25 cellular contexts compared by ENCODE assay signal in the genomic region with DNA sequence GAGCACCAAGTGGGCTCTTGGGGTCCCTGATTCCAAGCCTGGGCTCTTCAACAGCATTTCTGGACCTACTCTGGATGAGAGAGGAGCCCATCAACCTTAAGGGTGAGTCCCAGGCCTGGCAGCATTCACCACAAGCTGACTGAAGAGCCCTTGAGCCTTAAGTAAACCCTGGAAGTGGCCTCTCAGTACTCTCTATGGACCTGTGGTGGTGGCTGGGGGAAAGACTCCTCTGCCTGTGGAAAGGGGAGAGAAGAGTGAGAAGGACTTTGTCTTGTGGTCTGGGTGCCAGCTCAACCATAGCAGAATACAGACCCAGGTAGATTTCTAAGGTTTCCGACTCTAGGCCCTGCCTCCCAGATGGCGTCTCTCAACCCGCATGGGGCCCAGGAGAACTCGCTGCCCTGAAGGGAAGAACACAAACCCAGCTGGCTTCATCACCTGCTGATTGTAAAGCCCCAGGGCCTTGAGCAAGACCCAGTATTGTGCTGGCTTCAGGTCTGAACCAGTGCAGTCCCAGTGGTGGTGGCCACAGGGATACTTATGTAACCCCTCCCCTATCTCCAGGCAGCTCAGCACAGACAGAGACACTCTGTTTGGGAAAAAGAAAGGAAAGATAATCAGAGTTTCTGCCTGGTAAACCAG.
DNase-seq lines count a peak whose midpoint lies in the region; ATAC-seq and TF ChIP-seq lines count a peak whose summit lies in the region.
"Had no signal": no experiment of that assay in that cellular context is flagged by ENCODE, and none has a peak within 500 bp of the region (broad histone marks: within the 10 kb centered on the region; RNA-seq: fewer than 3 reads in every experiment).

No MANE protein-coding gene starts in this region.

- CTCF ChIA-PET in CD4-positive, alpha-beta memory T cell (lab: Charles Lee; ENCODE audit: partially characterized antibody): no interaction called here

- no peak overlapping the region for H3K27ac Mint-ChIP-seq in CD4-positive, alpha-beta memory T cell
- H3K27ac Mint-ChIP-seq: activated CD8-positive, alpha-beta memory T cell treated with anti-CD3 and anti-CD28 coated beads, Interleukin-2, amount 10 ng/mL, durations not matched to agents 7 days and 5 days; activated naive CD4-positive, alpha-beta T cell treated with anti-CD3 and anti-CD28 coated beads, Interleukin-2, amount 10 ng/mL, durations not matched to agents 7 days and 5 days; activated T-cell treated with anti-CD3 and anti-CD28 coated beads, Interleukin-2, amount 50 U/mL, for 72 hours; stimulated activated naive CD8-positive, alpha-beta T cell treated with anti-CD3 and anti-CD28 coated beads, Interleukin-15, Interleukin-2, amounts not matched to agents 100 ng/mL and 50 ng/mL, for 24 hours; WTC11 had no signal

- H3K4me3 ChIP-seq in DND-41 (ENCODE audit: low read depth in 1 of 2, low read length in 2 of 2) (no peak overlapping the region), OCI-LY1 (ENCODE audit: low read depth, low read length, poor library complexity, severe bottlenecking) (no peak overlapping the region), thyroid gland (replicated peaks in 1 of 3) (no peak overlapping the region), HAP-1 (no peak overlapping the region)
- no peak overlapping the region for H3K4me3 ChIP-seq in CD4-positive, alpha-beta memory T cell (ENCODE audit: low read length in 2 of 2)
- H3K4me3 ChIP-seq: BLaER1 treated with 17β-estradiol and CSF1 and Interleukin-3, amounts not matched to agents 10 nM and 100 nM; dorsolateral prefrontal cortex; gastrocnemius medialis; SJSA1 had no signal

- H2AFZ ChIP-seq in DND-41 (ENCODE audit: low read depth, low read length) (no peak overlapping the region), OCI-LY1 (ENCODE audit: low read length) (no peak overlapping the region)

- H3K4me1 Mint-ChIP-seq in CD4-positive, alpha-beta memory T cell: no peaks in the 10 kb centered on the region
- H3K4me1 Mint-ChIP-seq: activated CD8-positive, alpha-beta memory T cell treated with anti-CD3 and anti-CD28 coated beads, Interleukin-2, amount 10 ng/mL, durations not matched to agents 7 days and 5 days; activated naive CD4-positive, alpha-beta T cell treated with anti-CD3 and anti-CD28 coated beads, Interleukin-2, amount 10 ng/mL, durations not matched to agents 7 days and 5 days had no signal

- H3K27me3 ChIP-seq in DND-41 (ENCODE audit: insufficient read depth, low read length, poor library complexity) (no peaks in the 10 kb centered on the region), OCI-LY1 (ENCODE audit: insufficient read depth, low read length) (no peaks in the 10 kb centered on the region), thyroid gland (no peaks in the 10 kb centered on the region), HAP-1 (ENCODE audit: low read depth) (no peaks in the 10 kb centered on the region)
- no peaks in the 10 kb centered on the region for H3K27me3 ChIP-seq in CD4-positive, alpha-beta memory T cell (ENCODE audit: insufficient read depth, low read length)
- H3K27me3 ChIP-seq: BLaER1 treated with 17β-estradiol and CSF1 and Interleukin-3, amounts not matched to agents 10 nM and 100 nM; brain microvascular endothelial cell; dorsolateral prefrontal cortex; gastrocnemius medialis; neutrophil; SJSA1 had no signal

- DNase-seq in DND-41: no peak
- peak; percentile 87 for DNase-seq in NCI-H2029 (lab: John Stamatoyannopoulos, UW)
- DNase-seq in thyroid gland: peak; percentile 60 to 66
- DNase-seq in CD4-positive, alpha-beta memory T cell: no peak
- no peak for DNase-seq in NOMO-1 (lab: John Stamatoyannopoulos, UW; ENCODE audit: unreplicated experiment in 2 of 2)
- DNase-seq in HAP-1 (ENCODE audit: low spot score in 2 of 2): no peak
- DNase-seq: activated CD4-positive, alpha-beta T cell treated with anti-CD3 and anti-CD28 coated beads, Interleukin-2, amount 50 U/mL, for 1 hour; activated CD8-positive, alpha-beta memory T cell treated with anti-CD3 and anti-CD28 coated beads, Interleukin-2, amount 10 ng/mL, durations not matched to agents 7 days and 5 days; activated naive CD4-positive, alpha-beta T cell treated with anti-CD3 and anti-CD28 coated beads, Interleukin-2, amount 10 ng/mL, durations not matched to agents 7 days and 5 days; activated T-cell treated with anti-CD3 and anti-CD28 coated beads, Interleukin-2, amount 50 U/mL, for 72 hours; brain microvascular endothelial cell; Caco-2; dorsolateral prefrontal cortex; gastrocnemius medialis; GOT3; KBM-7; mesenchymal stem cell; MM.1S; NCI-H1436 treated with DMSO at 0.1 percent for 48 hours had no signal

- H3K9me2 ChIP-seq in OCI-LY1 (ENCODE audit: low read depth, low read length): no peaks in the 10 kb centered on the region

- H3K4me1 ChIP-seq in DND-41 (ENCODE audit: insufficient read depth, low read length) (peaks cover 3% of the 10 kb centered on the region; the same call in 1 of the 2 replicates), OCI-LY1 (ENCODE audit: insufficient read depth, low read length, severe bottlenecking) (peaks cover 28% of the 10 kb centered on the region), thyroid gland (peaks cover 6 to 9% of the 10 kb centered on the region in 2 donors), HAP-1 (0 out of 2 replicates have a peak, but pooled peaks cover 3% of the 10 kb centered on the region)
- no peaks in the 10 kb centered on the region for H3K4me1 ChIP-seq in CD4-positive, alpha-beta memory T cell (ENCODE audit: insufficient read depth, low read length)
- H3K4me1 ChIP-seq: BLaER1 treated with 17β-estradiol and CSF1 and Interleukin-3, amounts not matched to agents 10 nM and 100 nM; Caco-2; gastrocnemius medialis; SJSA1 had no signal

- H3K36me3 Mint-ChIP-seq in CD4-positive, alpha-beta memory T cell: peaks cover 21 to 48% of the 10 kb centered on the region in 2 donors
- H3K36me3 Mint-ChIP-seq: activated naive CD4-positive, alpha-beta T cell treated with anti-CD3 and anti-CD28 coated beads, Interleukin-2, amount 10 ng/mL, durations not matched to agents 7 days and 5 days; WTC11 had no signal

- H3F3A ChIP-seq in OCI-LY1 (ENCODE audit: insufficient read depth, low read length): no peaks in the 10 kb centered on the region

- intact Hi-C loops in thyroid gland (cut with DNase I): no loop called here
- intact Hi-C loops in CD4-positive, alpha-beta memory T cell (cut with micrococcal nuclease): no loop called here

- ATAC-seq in DND-41 (ENCODE audit: insufficient read depth, low read depth): peak; percentile 24; the same call in 1 of the 3 replicates
- ATAC-seq: activated CD8-positive, alpha-beta memory T cell treated with anti-CD3 and anti-CD28 coated beads, Interleukin-2, amount 10 ng/mL, durations not matched to agents 7 days and 5 days; activated T-cell treated with anti-CD3 and anti-CD28 coated beads, Interleukin-2, amount 50 U/mL, for 72 hours; gastrocnemius medialis; WTC11 had no signal

- H4K20me1 ChIP-seq in DND-41 (ENCODE audit: insufficient read depth, low read length) (no peaks in the 10 kb centered on the region), OCI-LY1 (ENCODE audit: insufficient read depth, low read length) (no peaks in the 10 kb centered on the region)
- H4K20me1 ChIP-seq: BLaER1 treated with 17β-estradiol and CSF1 and Interleukin-3, amounts not matched to agents 10 nM and 100 nM had no signal

- WGBS in thyroid gland, 2 donors: 55 to 58% methylated on average over 4 of the region's 4 CpGs

- no peak overlapping the region for H3K4me3 Mint-ChIP-seq in CD4-positive, alpha-beta memory T cell
- H3K4me3 Mint-ChIP-seq: activated CD8-positive, alpha-beta memory T cell treated with anti-CD3 and anti-CD28 coated beads, Interleukin-2, amount 10 ng/mL, durations not matched to agents 7 days and 5 days; activated naive CD4-positive, alpha-beta T cell treated with anti-CD3 and anti-CD28 coated beads, Interleukin-2, amount 10 ng/mL, durations not matched to agents 7 days and 5 days; activated T-cell treated with anti-CD3 and anti-CD28 coated beads, Interleukin-2, amount 50 U/mL, for 72 hours; stimulated activated naive CD8-positive, alpha-beta T cell treated with anti-CD3 and anti-CD28 coated beads, Interleukin-15, Interleukin-2, amounts not matched to agents 100 ng/mL and 50 ng/mL, for 24 hours; WTC11 had no signal

- no peak for TF ChIP-seq POLR2A in thyroid gland (IDR thresholded peaks at IDR 0.05)

- H3K9me3 ChIP-seq in DND-41 (ENCODE audit: insufficient read depth, low read length, severe bottlenecking) (no peaks in the 10 kb centered on the region), OCI-LY1 (ENCODE audit: low read length) (no peaks in the 10 kb centered on the region; the same call in 1 of the 2 replicates), thyroid gland (no peaks in the 10 kb centered on the region), HAP-1 (no peaks in the 10 kb centered on the region)
- H3K9me3 ChIP-seq in CD4-positive, alpha-beta memory T cell (ENCODE audit: control insufficient read depth in 1 of 2, low read length in 2 of 2): no peaks in the 10 kb centered on the region
- H3K9me3 ChIP-seq: Caco-2, gastrocnemius medialis, neutrophil, SJSA1 had no signal

- TF ChIP-seq CTCF in DND-41 (IDR thresholded peaks at IDR 0.05; ENCODE audit: borderline replicate concordance, extremely low read depth, low read length, poor library complexity, severe bottlenecking): no peak
- no peak for TF ChIP-seq CTCF in OCI-LY1 (IDR thresholded peaks at IDR 0.05; ENCODE audit: low read length)
- no peak for TF ChIP-seq CTCF in thyroid gland (IDR thresholded peaks at IDR 0.05)

- H3K27ac ChIP-seq in DND-41 (ENCODE audit: low read length) (peak overlapping the region; percentile 29), OCI-LY1 (ENCODE audit: low read depth, low read length, poor library complexity, severe bottlenecking) (peak overlapping the region; percentile 76), thyroid gland (peak overlapping the region in 1 of 3 donors; percentile 7)
- H3K27ac ChIP-seq in CD4-positive, alpha-beta memory T cell (ENCODE audit: low read depth, low read length): no peak overlapping the region
- H3K27ac ChIP-seq: BLaER1 treated with 17β-estradiol and CSF1 and Interleukin-3, amounts not matched to agents 10 nM and 100 nM; brain microvascular endothelial cell; dorsolateral prefrontal cortex; gastrocnemius medialis; neutrophil; SJSA1 had no signal

- H3K79me2 ChIP-seq in DND-41 (ENCODE audit: insufficient read depth, low read length) (peaks cover 17% of the 10 kb centered on the region), OCI-LY1 (ENCODE audit: insufficient read depth, low read length) (peaks cover 13% of the 10 kb centered on the region; the same call in 1 of the 2 replicates)

- H3K9me3 Mint-ChIP-seq in CD4-positive, alpha-beta memory T cell: peaks cover 0 to 10% (median 2%) of the 10 kb centered on the region in 8 donors
- H3K9me3 Mint-ChIP-seq: WTC11 had no signal

- no peak overlapping the region for H3K4me2 ChIP-seq in DND-41 (ENCODE audit: insufficient read depth, low read length)
- H3K4me2 ChIP-seq in OCI-LY1 (ENCODE audit: low read length): peak overlapping the region; percentile 6; the same call in 1 of the 2 replicates
- H3K4me2 ChIP-seq: BLaER1 treated with 17β-estradiol and CSF1 and Interleukin-3, amounts not matched to agents 10 nM and 100 nM had no signal

- peaks cover 13% of the 10 kb centered on the region for H3K36me3 ChIP-seq in DND-41 (ENCODE audit: insufficient read depth, low read length)
- peaks cover 58% of the 10 kb centered on the region for H3K36me3 ChIP-seq in OCI-LY1 (ENCODE audit: insufficient read depth, low read length)
- H3K36me3 ChIP-seq in thyroid gland: no peaks in the 10 kb centered on the region
- no peaks in the 10 kb centered on the region for H3K36me3 ChIP-seq in CD4-positive, alpha-beta memory T cell (ENCODE audit: insufficient read depth, low read length)
- H3K36me3 ChIP-seq in HAP-1 (replicated peaks): no peaks in the 10 kb centered on the region
- H3K36me3 ChIP-seq: brain microvascular endothelial cell, neutrophil, SJSA1 had no signal

- in situ Hi-C loops in HAP-1 (cut with MboI; ENCODE audit: low sequenced_read_pairs): no loop called here

- no peaks in the 10 kb centered on the region for H3K27me3 Mint-ChIP-seq in CD4-positive, alpha-beta memory T cell
- H3K27me3 Mint-ChIP-seq: activated CD8-positive, alpha-beta memory T cell treated with anti-CD3 and anti-CD28 coated beads, Interleukin-2, amount 10 ng/mL, durations not matched to agents 7 days and 5 days; activated naive CD4-positive, alpha-beta T cell treated with anti-CD3 and anti-CD28 coated beads, Interleukin-2, amount 10 ng/mL, durations not matched to agents 7 days and 5 days; stimulated activated naive CD8-positive, alpha-beta T cell treated with anti-CD3 and anti-CD28 coated beads, Interleukin-15, Interleukin-2, amounts not matched to agents 100 ng/mL and 50 ng/mL, for 24 hours had no signal

- H3K9ac ChIP-seq in DND-41 (ENCODE audit: low read depth, low read length) (no peak overlapping the region), OCI-LY1 (ENCODE audit: low read length) (peak overlapping the region; percentile 9; the same call in 1 of the 2 replicates)
- H3K9ac ChIP-seq: BLaER1 treated with 17β-estradiol and CSF1 and Interleukin-3, amounts not matched to agents 10 nM and 100 nM had no signal

- POLR2A ChIA-PET in CD4-positive, alpha-beta memory T cell (lab: Charles Lee; ENCODE audit: partially characterized antibody): no interaction called here

Comparison
In these comparisons a context has a peak if more than half of its experiments do, and no peak if none do; other contexts are left out.
1. DNase-seq: peak in NCI-H2029 (single experiment) and thyroid gland (2 of 2); none in DND-41 (single experiment), CD4-positive, alpha-beta memory T cell (0 of 5), NOMO-1 (0 of 2) and HAP-1 (0 of 2).